In genomic region chr6:42326248-42326647, GRCh38 we compare ENCODE assay signal across 23 cellular contexts.
A peak's percentile ranks its signal among the peaks of the same experiment; 100 is the strongest.
DNase-seq lines count a peak whose midpoint lies in the region; ATAC-seq and TF ChIP-seq lines count a peak whose summit lies in the region.
"Had no signal": no experiment of that assay in that cellular context is flagged by ENCODE, and none has a peak within 500 bp of the region (broad histone marks: within the 10 kb centered on the region; RNA-seq: fewer than 3 reads in every experiment).

No MANE protein-coding gene starts in this region.

- peaks cover 2 to 12% of the 10 kb centered on the region in 2 donors for H3K36me3 Mint-ChIP-seq in activated T-cell treated with anti-CD3 and anti-CD28 coated beads, Interleukin-2, amount 50 U/mL, for 72 hours (ENCODE audit: insufficient read depth in 2 of 2)
- peaks cover 7% of the 10 kb centered on the region for H3K36me3 Mint-ChIP-seq in activated T-cell treated with anti-CD3 and anti-CD28 coated beads, Interleukin-2, amount 50 U/mL, for 4 hours (ENCODE audit: insufficient read depth)
- peaks cover 5% of the 10 kb centered on the region for H3K36me3 Mint-ChIP-seq in T-helper 17 cell (ENCODE audit: low read depth)
- H3K36me3 Mint-ChIP-seq: WTC11 had no signal

- peaks cover 21% of the 10 kb centered on the region for H3K4me1 Mint-ChIP-seq in activated T-cell treated with anti-CD3 and anti-CD28 coated beads, Interleukin-2, amount 50 U/mL, for 72 hours (ENCODE audit: low read depth)
- H3K4me1 Mint-ChIP-seq in activated T-cell treated with anti-CD3 and anti-CD28 coated beads, Interleukin-2, amount 50 U/mL, for 4 hours (ENCODE audit: low read depth): peaks cover 44% of the 10 kb centered on the region
- H3K4me1 Mint-ChIP-seq in T-helper 17 cell: peaks cover 24% of the 10 kb centered on the region

- H3K9me3 Mint-ChIP-seq in activated T-cell treated with anti-CD3 and anti-CD28 coated beads, Interleukin-2, amount 50 U/mL, for 72 hours: peaks cover 2 to 5% of the 10 kb centered on the region in 2 donors
- no peaks in the 10 kb centered on the region for H3K9me3 Mint-ChIP-seq in activated T-cell treated with anti-CD3 and anti-CD28 coated beads, Interleukin-2, amount 50 U/mL, for 4 hours
- H3K9me3 Mint-ChIP-seq: type B pancreatic cell, WTC11 had no signal

- H3K27me3 Mint-ChIP-seq in activated T-cell treated with anti-CD3 and anti-CD28 coated beads, Interleukin-2, amount 50 U/mL, for 72 hours (ENCODE audit: low read depth): no peaks in the 10 kb centered on the region
- H3K27me3 Mint-ChIP-seq in activated T-cell treated with anti-CD3 and anti-CD28 coated beads, Interleukin-2, amount 50 U/mL, for 4 hours (ENCODE audit: low read depth): no peaks in the 10 kb centered on the region
- no peaks in the 10 kb centered on the region for H3K27me3 Mint-ChIP-seq in T-helper 17 cell
- H3K27me3 Mint-ChIP-seq: naive thymus-derived CD8-positive, alpha-beta T cell; type B pancreatic cell had no signal

- H3K27ac Mint-ChIP-seq in activated T-cell treated with anti-CD3 and anti-CD28 coated beads, Interleukin-2, amount 50 U/mL, for 72 hours: peak overlapping the region; percentile 16
- no peak overlapping the region for H3K27ac Mint-ChIP-seq in T-helper 17 cell
- H3K27ac Mint-ChIP-seq: endodermal cell, type B pancreatic cell had no signal

- no peak for ATAC-seq in activated T-cell treated with anti-CD3 and anti-CD28 coated beads, Interleukin-2, amount 50 U/mL, for 72 hours (replicated peaks in 1 of 2)
- no peak for ATAC-seq in activated T-cell treated with anti-CD3 and anti-CD28 coated beads, Interleukin-2, amount 50 U/mL, for 4 hours
- ATAC-seq in T-helper 17 cell: no peak
- ATAC-seq: left colon; naive thymus-derived CD8-positive, alpha-beta T cell; right lobe of liver; SK-N-SH treated with all-trans-retinoic acid at 6 μM for 48 hours; WTC11 had no signal

- H3K9me3 ChIP-seq in T-helper 17 cell (ENCODE audit: control insufficient read depth, low read length, poor library complexity, severe bottlenecking): no peaks in the 10 kb centered on the region
- H3K9me3 ChIP-seq: colonic mucosa, right lobe of liver had no signal

- no peak overlapping the region for H3K4me3 Mint-ChIP-seq in activated T-cell treated with anti-CD3 and anti-CD28 coated beads, Interleukin-2, amount 50 U/mL, for 72 hours
- H3K4me3 Mint-ChIP-seq in activated T-cell treated with anti-CD3 and anti-CD28 coated beads, Interleukin-2, amount 50 U/mL, for 4 hours: no peak overlapping the region
- no peak overlapping the region for H3K4me3 Mint-ChIP-seq in T-helper 17 cell
- H3K4me3 Mint-ChIP-seq: endodermal cell; naive thymus-derived CD8-positive, alpha-beta T cell; type B pancreatic cell; WTC11 had no signal

- DNase-seq in activated T-cell treated with anti-CD3 and anti-CD28 coated beads, Interleukin-2, amount 50 U/mL, for 72 hours: no peak
- no peak for DNase-seq in activated T-cell treated with anti-CD3 and anti-CD28 coated beads, Interleukin-2, amount 50 U/mL, for 4 hours
- DNase-seq in NCI-H748 (lab: John Stamatoyannopoulos, UW; ENCODE audit: unreplicated experiment) (peak; percentile 89), epithelial cell of esophagus (ENCODE audit: low read depth) (peak; percentile 94), retina (no peak), amniotic stem cell (lab: John Stamatoyannopoulos, UW) (no peak), T-helper 17 cell (no peak), NAMALWA (ENCODE audit: low spot score) (no peak)
- DNase-seq: activated CD4-positive, alpha-beta T cell treated with anti-CD3 and anti-CD28 coated beads, Interleukin-2, amount 50 U/mL, for 48 hours; activated CD8-positive, alpha-beta memory T cell treated with anti-CD3 and anti-CD28 coated beads, Interleukin-2, amount 50 U/mL, for 48 hours; activated gamma-delta T cell; colonic mucosa; endodermal cell; head of caudate nucleus; Kasumi-1; left colon; naive thymus-derived CD8-positive, alpha-beta T cell; right lobe of liver; RPMI8226 had no signal

- H3K4me3 ChIP-seq in epithelial cell of esophagus (ENCODE audit: low read length): no peak overlapping the region
- H3K4me3 ChIP-seq: BLaER1 treated with 17β-estradiol and CSF1 and Interleukin-3, amounts not matched to agents 10 nM and 100 nM; colonic mucosa; right lobe of liver had no signal

- no peak for TF ChIP-seq CTCF in epithelial cell of esophagus (IDR thresholded peaks at IDR 0.05; ENCODE audit: insufficient read depth, low read depth, low read length, missing control alignments)

Comparison
In these comparisons a context has a peak if more than half of its experiments do, and no peak if none do; other contexts are left out.
1. DNase-seq: peak in NCI-H748 (single experiment) and epithelial cell of esophagus (single experiment); none in activated T-cell treated with anti-CD3 and anti-CD28 coated beads, Interleukin-2, amount 50 U/mL, for 72 hours (0 of 2), activated T-cell treated with anti-CD3 and anti-CD28 coated beads, Interleukin-2, amount 50 U/mL, for 4 hours (single experiment), retina (single experiment), amniotic stem cell (single experiment), T-helper 17 cell (0 of 3) and NAMALWA (single experiment).